In the genomic region with DNA sequence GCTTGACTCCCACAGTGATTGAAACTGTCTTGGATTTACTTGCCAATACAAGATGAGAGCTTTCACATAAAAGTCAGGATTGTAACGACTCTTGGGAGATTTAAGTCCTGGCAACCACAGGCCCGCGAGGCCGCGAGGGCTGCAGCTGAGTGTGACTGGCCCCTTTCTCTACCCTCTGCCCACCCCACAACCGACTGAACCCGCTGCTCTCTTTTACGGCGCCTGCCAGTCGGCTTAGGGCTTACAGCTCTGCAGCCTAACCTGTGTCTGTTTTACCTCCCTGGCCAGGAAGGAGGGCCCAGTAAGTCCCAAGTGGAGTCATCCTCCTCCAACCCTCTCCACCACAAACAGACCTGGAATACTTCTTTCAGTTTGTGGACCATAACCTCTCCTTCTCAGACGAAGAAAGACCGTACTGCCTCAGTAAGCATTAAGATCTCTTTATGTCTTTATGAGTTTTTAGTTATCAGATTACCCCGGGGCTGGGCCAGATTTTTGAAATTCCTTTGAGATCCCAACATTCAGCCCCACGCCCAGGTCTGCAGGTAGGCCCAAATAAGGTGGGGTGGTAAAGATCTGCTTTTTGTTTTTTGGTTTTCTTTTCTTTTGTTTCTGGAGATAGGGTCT, we compare ENCODE assay signal across 15 cellular contexts. TPM values are rescaled to one million over a fixed set of nuclear protein-coding genes. Genes with fewer than 3 reads are reported as not detected.
A peak's percentile ranks its signal among the peaks of the same experiment; 100 is the strongest.
DNase-seq lines count a peak whose midpoint lies in the region; ATAC-seq, FAIRE-seq and TF ChIP-seq lines count a peak whose summit lies in the region.
"Had no signal": no experiment of that assay in that cellular context is flagged by ENCODE, and none has a peak within 500 bp of the region (broad histone marks: within the 10 kb centered on the region; RNA-seq: fewer than 3 reads in every experiment).

No MANE protein-coding gene starts in this region.

- TF ChIP-seq CTCF in transverse colon (IDR thresholded peaks at IDR 0.05) = no peak

- TF ChIP-seq POLR2A in transverse colon (IDR thresholded peaks at IDR 0.05) = no peak

- H3K36me3 ChIP-seq in transverse colon = no peaks in the 10 kb centered on the region

- H3K27me3 ChIP-seq in transverse colon = no peaks in the 10 kb centered on the region
- H3K27me3 ChIP-seq: cardiac muscle cell, esophagus muscularis mucosa, thyroid gland had no signal

- H3K9me3 ChIP-seq in transverse colon = no peaks in the 10 kb centered on the region
- H3K9me3 ChIP-seq: esophagus muscularis mucosa, thyroid gland had no signal

- H3K36me3 Mint-ChIP-seq in activated T-cell treated with anti-CD3 and anti-CD28 coated beads, Interleukin-2, amount 50 U/mL, for 72 hours (ENCODE audit: insufficient read depth in 2 of 2) = peaks cover 2 to 13% of the 10 kb centered on the region in 2 donors
- peaks cover 85% of the 10 kb centered on the region for H3K36me3 Mint-ChIP-seq in activated CD8-positive, alpha-beta T cell treated with anti-CD3 and anti-CD28 coated beads, Interleukin-2, amount 10 ng/mL, durations not matched to agents 7 days and 5 days (ENCODE audit: low read depth)

- in situ Hi-C loops in transverse colon (cut with MboI; ENCODE audit: low pct_ligation_motif_present in 1 of 4, low pct_unique_long_range_greater_than_20kb in 1 of 4, low sequenced_read_pairs in 3 of 4) = loop anchor here in 3 of 4 donors (10.0 to 25.0 kb wide), 2 partner anchors 216 to 229 kb away; a partner anchor contains a TSS

- no peak overlapping the region for H3K4me3 ChIP-seq in transverse colon
- H3K4me3 ChIP-seq: cardiac muscle cell, thyroid gland had no signal

- FAIRE-seq in frontal cortex (lab: Jason Lieb, UNC) = no peak
- FAIRE-seq: H54, small intestine had no signal

- H3K9me3 Mint-ChIP-seq in activated T-cell treated with anti-CD3 and anti-CD28 coated beads, Interleukin-2, amount 50 U/mL, for 72 hours = no peaks in the 10 kb centered on the region
- H3K9me3 Mint-ChIP-seq in activated CD8-positive, alpha-beta T cell treated with anti-CD3 and anti-CD28 coated beads, Interleukin-2, amount 10 ng/mL, durations not matched to agents 7 days and 5 days (ENCODE audit: insufficient read depth) = no peaks in the 10 kb centered on the region
- H3K9me3 Mint-ChIP-seq: IgD-negative memory B cell had no signal

- CTCF ChIA-PET in activated CD8-positive, alpha-beta T cell treated with anti-CD3 and anti-CD28 coated beads, Interleukin-2, amount 10 ng/mL, durations not matched to agents 7 days and 5 days (lab: Charles Lee) = no interaction called here

- WGBS in transverse colon (ENCODE audit: low coverage in 1 of 2), 2 donors = 57 to 64% methylated on average over 4 to 14 of the region's 14 CpGs

- H3K4me3 Mint-ChIP-seq in activated T-cell treated with anti-CD3 and anti-CD28 coated beads, Interleukin-2, amount 50 U/mL, for 72 hours = no peak overlapping the region
- H3K4me3 Mint-ChIP-seq in activated CD8-positive, alpha-beta T cell treated with anti-CD3 and anti-CD28 coated beads, Interleukin-2, amount 10 ng/mL, durations not matched to agents 7 days and 5 days = no peak overlapping the region
- H3K4me3 Mint-ChIP-seq: IgD-negative memory B cell had no signal

- H3K27ac ChIP-seq in transverse colon = peak overlapping the region; percentile 45 to 55 (median 53)
- H3K27ac ChIP-seq: cardiac muscle cell, thyroid gland had no signal

- POLR2A ChIA-PET in activated CD8-positive, alpha-beta T cell treated with anti-CD3 and anti-CD28 coated beads, Interleukin-2, amount 10 ng/mL, durations not matched to agents 7 days and 5 days (lab: Charles Lee) = interaction anchor here (1.1 kb wide), 1 partner anchor 9 kb away, joined by 3 read pairs; no protein-coding TSS in a partner anchor

- intact Hi-C loops in transverse colon (cut with DNase I; ENCODE audit: low total_unique reads) = no loop called here

- TF ChIP-seq EP300 in transverse colon (IDR thresholded peaks at IDR 0.05; ENCODE audit: low read depth) = no peak

- H3K4me1 ChIP-seq in transverse colon = peaks cover 12 to 32% (median 26%) of the 10 kb centered on the region in 4 donors

- no peaks in the 10 kb centered on the region for H3K27me3 Mint-ChIP-seq in activated T-cell treated with anti-CD3 and anti-CD28 coated beads, Interleukin-2, amount 50 U/mL, for 72 hours (ENCODE audit: low read depth)
- no peaks in the 10 kb centered on the region for H3K27me3 Mint-ChIP-seq in activated CD8-positive, alpha-beta T cell treated with anti-CD3 and anti-CD28 coated beads, Interleukin-2, amount 10 ng/mL, durations not matched to agents 7 days and 5 days (ENCODE audit: low read depth)
- H3K27me3 Mint-ChIP-seq: IgD-negative memory B cell had no signal

- H3K27ac Mint-ChIP-seq in activated T-cell treated with anti-CD3 and anti-CD28 coated beads, Interleukin-2, amount 50 U/mL, for 72 hours = no peak overlapping the region
- H3K27ac Mint-ChIP-seq in activated CD8-positive, alpha-beta T cell treated with anti-CD3 and anti-CD28 coated beads, Interleukin-2, amount 10 ng/mL, durations not matched to agents 7 days and 5 days = peak overlapping the region; percentile 47
- H3K27ac Mint-ChIP-seq: IgD-negative memory B cell had no signal

- no peak for DNase-seq in activated T-cell treated with anti-CD3 and anti-CD28 coated beads, Interleukin-2, amount 50 U/mL, for 72 hours
- no peak for DNase-seq in activated T-cell treated with anti-CD3 and anti-CD28 coated beads, Interleukin-2, amount 50 U/mL, for 1 hour
- no peak for DNase-seq in activated CD8-positive, alpha-beta T cell treated with anti-CD3 and anti-CD28 coated beads, Interleukin-2, amount 10 ng/mL, durations not matched to agents 7 days and 5 days
- peak; percentile 13 for DNase-seq in kidney tubule cell (ENCODE audit: low spot score)
- no peak for DNase-seq in transverse colon
- no peak for DNase-seq in anterior cingulate cortex (lab: John Stamatoyannopoulos, UW)
- DNase-seq in frontal cortex (ENCODE audit: low spot score in 2 of 2) = no peak
- DNase-seq in COR-L47 (lab: John Stamatoyannopoulos, UW) = no peak
- DNase-seq: SIG-M5 had no signal

- ATAC-seq in activated T-cell treated with anti-CD3 and anti-CD28 coated beads, Interleukin-2, amount 50 U/mL, for 72 hours (replicated peaks in 1 of 2) = peak; percentile 13 to 27
- ATAC-seq in activated CD8-positive, alpha-beta T cell treated with anti-CD3 and anti-CD28 coated beads, Interleukin-2, amount 10 ng/mL, durations not matched to agents 7 days and 5 days = no peak

- no peaks in the 10 kb centered on the region for H3K4me1 Mint-ChIP-seq in activated T-cell treated with anti-CD3 and anti-CD28 coated beads, Interleukin-2, amount 50 U/mL, for 72 hours (ENCODE audit: low read depth)
- H3K4me1 Mint-ChIP-seq in activated CD8-positive, alpha-beta T cell treated with anti-CD3 and anti-CD28 coated beads, Interleukin-2, amount 10 ng/mL, durations not matched to agents 7 days and 5 days (ENCODE audit: low read depth) = peaks cover 5% of the 10 kb centered on the region

RNA-seq across cellular contexts. Expression of a gene that starts 12.6 kb away (rescaled TPM):
- 10 to 100 TPM; 16.1 to 22.5 TPM for total RNA-seq in activated T-cell treated with anti-CD3 and anti-CD28 coated beads, Interleukin-2, amount 50 U/mL, for 72 hours
- total RNA-seq in activated CD8-positive, alpha-beta T cell treated with anti-CD3 and anti-CD28 coated beads, Interleukin-2, amount 10 ng/mL, durations not matched to agents 7 days and 5 days = 10 to 100 TPM; 14.7 to 15.8 TPM
- total RNA-seq in transverse colon (10 to 100 TPM in 1 of 4 donors, 1 to 10 TPM in 3; 2.6 to 26.6 (median 4.4) TPM), frontal cortex (4.1 TPM)

RNA-seq across cellular contexts. Expression of a gene that starts 34.9 kb away (rescaled TPM):
- total RNA-seq in activated T-cell treated with anti-CD3 and anti-CD28 coated beads, Interleukin-2, amount 50 U/mL, for 72 hours = 100 to 1,000 TPM; 445 to 502 TPM
- total RNA-seq in activated CD8-positive, alpha-beta T cell treated with anti-CD3 and anti-CD28 coated beads, Interleukin-2, amount 10 ng/mL, durations not matched to agents 7 days and 5 days = 100 to 1,000 TPM; 572 to 592 TPM
- 100 to 1,000 TPM in 1 of 4 donors, 10 to 100 TPM in 3; 32.9 to 132 (median 58.8) TPM for total RNA-seq in transverse colon
- 161 TPM for total RNA-seq in frontal cortex
